ENCODE assay signal across 15 cellular contexts in genomic region chr20:25239387-25240370, GRCh38. TPM values are rescaled to one million over a fixed set of nuclear protein-coding genes. Genes with fewer than 3 reads are reported as not detected.
DNase-seq lines count a peak whose midpoint lies in the region; ATAC-seq and TF ChIP-seq lines count a peak whose summit lies in the region.
"Had no signal": no experiment of that assay in that cellular context is flagged by ENCODE, and none has a peak within 500 bp of the region (broad histone marks: within the 10 kb centered on the region; RNA-seq: fewer than 3 reads in every experiment).

No MANE protein-coding gene starts in this region.

- H3K4ac ChIP-seq in IMR-90 (ENCODE audit: low read depth, low read length) = peak overlapping the region; percentile 98

- no peak for TF ChIP-seq RAD21 in IMR-90 (IDR thresholded peaks at IDR 0.05; ENCODE audit: low read length)

- no peak for ATAC-seq in stimulated activated naive CD8-positive, alpha-beta T cell treated with anti-CD3 and anti-CD28 coated beads, Interleukin-15, amount 100 ng/mL, for 72 hours
- ATAC-seq in stimulated activated naive CD8-positive, alpha-beta T cell treated with anti-CD3 and anti-CD28 coated beads, Interleukin-15, Interleukin-2, amounts not matched to agents 100 U/mL and 50 U/mL, for 24 hours = no peak
- ATAC-seq in IMR-90 (ENCODE audit: low read depth) = no peak
- ATAC-seq: left lobe of liver had no signal

- H2BK20ac ChIP-seq in IMR-90 (ENCODE audit: low read depth, low read length) = peak overlapping the region; percentile 98

- H3K4me2 ChIP-seq in IMR-90 (ENCODE audit: low read depth, low read length) = no peak overlapping the region

- H3K27ac Mint-ChIP-seq in stimulated activated naive CD8-positive, alpha-beta T cell treated with anti-CD3 and anti-CD28 coated beads, Interleukin-15, amount 100 ng/mL, for 72 hours = peak overlapping the region; percentile 99 to 100
- H3K27ac Mint-ChIP-seq in dendritic cell treated with granulocyte-macrophage colony-stimulating factor and Interleukin-4, amounts not matched to agents 40 ng/mL and 50 ng/mL, for 4 days = peak overlapping the region; percentile 85

- in situ Hi-C loops in IMR-90 (cut with MboI; ENCODE audit: low sequenced_read_pairs) = no loop called here

- H2AK9ac ChIP-seq in IMR-90 (replicated peaks; ENCODE audit: low read depth, low read length, poor library complexity) = peak overlapping the region; percentile 90

- H3K27me3 Mint-ChIP-seq in stimulated activated naive CD8-positive, alpha-beta T cell treated with anti-CD3 and anti-CD28 coated beads, Interleukin-15, amount 100 ng/mL, for 72 hours = peaks cover 40% of the 10 kb centered on the region
- H3K27me3 Mint-ChIP-seq in dendritic cell treated with granulocyte-macrophage colony-stimulating factor and Interleukin-4, amounts not matched to agents 40 ng/mL and 50 ng/mL, for 4 days = peaks cover 18% of the 10 kb centered on the region

- no peaks in the 10 kb centered on the region for H3K36me3 ChIP-seq in IMR-90 (ENCODE audit: control insufficient read depth, insufficient read depth, low read length)
- H3K36me3 ChIP-seq: neutrophil, spleen had no signal

- H3K4me1 ChIP-seq in IMR-90 (ENCODE audit: control insufficient read depth, insufficient read depth, low read length) = peaks cover 16% of the 10 kb centered on the region
- H3K4me1 ChIP-seq: spleen had no signal

- no TSS peak for BruUV-seq in IMR-90 (replicated peaks; lab: Mats Ljungman, UMichigan)

- intact Hi-C loops in IMR-90 (cut with micrococcal nuclease) = no loop called here
- intact Hi-C loops in dendritic cell treated with granulocyte-macrophage colony-stimulating factor and Interleukin-4, amounts not matched to agents 40 ng/mL and 50 ng/mL, for 4 days (cut with micrococcal nuclease) = no loop called here

- TF ChIP-seq CTCF in IMR-90 (conservative IDR thresholded peaks at IDR 0.05; ENCODE audit: low read depth, low read length) (no peak), coronary artery (IDR thresholded peaks at IDR 0.05) (no peak)

- peaks cover 40% of the 10 kb centered on the region for H3K9me1 ChIP-seq in IMR-90 (ENCODE audit: insufficient read depth, low read length)

- no peaks in the 10 kb centered on the region for H3K9me3 Mint-ChIP-seq in stimulated activated naive CD8-positive, alpha-beta T cell treated with anti-CD3 and anti-CD28 coated beads, Interleukin-15, amount 100 ng/mL, for 72 hours
- H3K9me3 Mint-ChIP-seq in dendritic cell treated with granulocyte-macrophage colony-stimulating factor and Interleukin-4, amounts not matched to agents 40 ng/mL and 50 ng/mL, for 4 days = peaks cover 8% of the 10 kb centered on the region

- H3K27me3 ChIP-seq in IMR-90 (ENCODE audit: control insufficient read depth, insufficient read depth, low read length) = no peaks in the 10 kb centered on the region

- no peak for DNase-seq in stimulated activated naive CD8-positive, alpha-beta T cell treated with anti-CD3 and anti-CD28 coated beads, Interleukin-15, amount 100 ng/mL, for 72 hours
- no peak for DNase-seq in stimulated activated naive CD8-positive, alpha-beta T cell treated with anti-CD3 and anti-CD28 coated beads, Interleukin-15, Interleukin-2, amounts not matched to agents 100 U/mL and 50 U/mL, for 24 hours
- no peak for DNase-seq in IMR-90
- no peak for DNase-seq in COR-L47 (lab: John Stamatoyannopoulos, UW)
- no peak for DNase-seq in C1 segment of cervical spinal cord (lab: John Stamatoyannopoulos, UW)
- DNase-seq in coronary artery (ENCODE audit: low spot score) = no peak
- no peak for DNase-seq in DMS114 treated with DMSO at 0.1 percent for 48 hours (lab: John Stamatoyannopoulos, UW; ENCODE audit: unreplicated experiment)
- DNase-seq: GOT3, NCI-H2171 treated with DMSO at 0.1 percent for 48 hours, spleen, T-helper 9 cell had no signal

- no peaks in the 10 kb centered on the region for H3K9me3 ChIP-seq in IMR-90 (ENCODE audit: control insufficient read depth, insufficient read depth, low read length)
- H3K9me3 ChIP-seq: neutrophil had no signal

- H3K9ac ChIP-seq in IMR-90 (ENCODE audit: low read depth, low read length) = no peak overlapping the region

- POLR2A ChIA-PET in IMR-90 (lab: Charles Lee; ENCODE audit: unreplicated experiment) = no interaction called here

- peaks cover 33% of the 10 kb centered on the region for H3K4me1 Mint-ChIP-seq in stimulated activated naive CD8-positive, alpha-beta T cell treated with anti-CD3 and anti-CD28 coated beads, Interleukin-15, amount 100 ng/mL, for 72 hours
- peaks cover 43% of the 10 kb centered on the region for H3K4me1 Mint-ChIP-seq in dendritic cell treated with granulocyte-macrophage colony-stimulating factor and Interleukin-4, amounts not matched to agents 40 ng/mL and 50 ng/mL, for 4 days (ENCODE audit: low read depth)

- peak overlapping the region; percentile 100 for H4K91ac ChIP-seq in IMR-90 (ENCODE audit: insufficient read depth, low read depth, low read length)

- peak overlapping the region; percentile 99 for H2BK120ac ChIP-seq in IMR-90 (ENCODE audit: low read depth, low read length)

- H3K4me3 ChIP-seq in IMR-90 (ENCODE audit: insufficient read depth, low read depth, low read length) (no peak overlapping the region), coronary artery (no peak overlapping the region)
- H3K4me3 ChIP-seq: spleen had no signal

- peak overlapping the region; percentile 98 for H2BK15ac ChIP-seq in IMR-90 (ENCODE audit: low read depth, low read length)

- 100% methylated on average over 2 of the region's 19 CpGs; no CpG with 5 or more reads in 1 of the 2 experiments for WGBS in IMR-90 (ENCODE audit: extremely low coverage in 2 of 2, insufficient read length in 1 of 2), 2 experiments

- H2BK5ac ChIP-seq in IMR-90 (ENCODE audit: low read depth, low read length, poor library complexity, severe bottlenecking) = peak overlapping the region; percentile 94

- H3K23ac ChIP-seq in IMR-90 (ENCODE audit: low read depth, low read length) = peak overlapping the region; percentile 94

- no peak overlapping the region for H4K5ac ChIP-seq in IMR-90 (ENCODE audit: low read depth, low read length)

- H3K27ac ChIP-seq in IMR-90 (ENCODE audit: insufficient read depth, low read length) (peak overlapping the region; percentile 19; the same call in 1 of the 2 replicates), coronary artery (peak overlapping the region in 1 of 2 donors; percentile 92)
- H3K27ac ChIP-seq: neutrophil, spleen had no signal

- peak overlapping the region; percentile 99 for H2AK5ac ChIP-seq in IMR-90 (ENCODE audit: low read depth, low read length)

- CTCF ChIA-PET in IMR-90 (lab: Yijun Ruan, JAX) = no interaction called here

- peaks cover 0 to 19% of the 10 kb centered on the region in 2 experiments; a peak in 2 of 4 replicates for H3K79me1 ChIP-seq in IMR-90 (ENCODE audit: low read depth in 1 of 2, low read length in 2 of 2)

- H2AFZ ChIP-seq in IMR-90 (replicated peaks; ENCODE audit: low read length, poor library complexity) = peak overlapping the region; percentile 63

- no peak for TF ChIP-seq POLR2A in IMR-90 (IDR thresholded peaks at IDR 0.05; ENCODE audit: low read depth, low read length)

- no peaks in the 10 kb centered on the region for H4K20me1 ChIP-seq in IMR-90 (ENCODE audit: insufficient read depth, low read length)

- dilution Hi-C loops in IMR-90 (cut with HindIII; ENCODE audit: low sequenced_read_pairs, unreplicated experiment) = no loop called here

- no peaks in the 10 kb centered on the region for H3K36me3 Mint-ChIP-seq in dendritic cell treated with granulocyte-macrophage colony-stimulating factor and Interleukin-4, amounts not matched to agents 40 ng/mL and 50 ng/mL, for 4 days (ENCODE audit: low read depth)

- peak overlapping the region; percentile 94 for H3K14ac ChIP-seq in IMR-90 (replicated peaks; ENCODE audit: low read depth, low read length)

- H3K56ac ChIP-seq in IMR-90 (ENCODE audit: extremely low read depth, insufficient read depth, low read length) = peak overlapping the region; percentile 52; the same call in 1 of the 2 replicates

- H3K4me3 Mint-ChIP-seq in stimulated activated naive CD8-positive, alpha-beta T cell treated with anti-CD3 and anti-CD28 coated beads, Interleukin-15, amount 100 ng/mL, for 72 hours = peak overlapping the region in 1 of 2 donors; percentile 81
- no peak overlapping the region for H3K4me3 Mint-ChIP-seq in dendritic cell treated with granulocyte-macrophage colony-stimulating factor and Interleukin-4, amounts not matched to agents 40 ng/mL and 50 ng/mL, for 4 days
- H3K4me3 Mint-ChIP-seq: CD14-positive monocyte had no signal

- peak overlapping the region; percentile 3 for H3K18ac ChIP-seq in IMR-90 (ENCODE audit: low read depth, low read length)

- H4K8ac ChIP-seq in IMR-90 (ENCODE audit: low read depth in 2 of 2, low read length in 2 of 2) = peak overlapping the region in 1 of 2 experiments; percentile 87; a peak in 3 of 4 replicates

TF ChIP-seq in IMR-90, 13 proteins besides CTCF, POLR2A, EP300 and RAD21 (continues in another document):
- TF ChIP-seq MXI1 (IDR thresholded peaks at IDR 0.05; ENCODE audit: borderline replicate concordance, low read depth, low read length) = no peak
- TF ChIP-seq CEBPB (IDR thresholded peaks at IDR 0.05; ENCODE audit: low read depth, low read length) = no peak
- no peak for TF ChIP-seq ELK1 (IDR thresholded peaks at IDR 0.05; ENCODE audit: borderline replicate concordance, low read depth, low read length)
- TF ChIP-seq BHLHE40 (IDR thresholded peaks at IDR 0.05; ENCODE audit: low read depth, low read length) = no peak
- TF ChIP-seq RFX5 (IDR thresholded peaks at IDR 0.05; ENCODE audit: low read depth, low read length) = no peak
- TF ChIP-seq MAFK (IDR thresholded peaks at IDR 0.05; ENCODE audit: low read depth, low read length) = no peak
- no peak for TF ChIP-seq RCOR1 (IDR thresholded peaks at IDR 0.05; ENCODE audit: insufficient replicate concordance, low read length)
- TF ChIP-seq FOS (IDR thresholded peaks at IDR 0.05; ENCODE audit: low read depth, low read length) = no peak

RNA-seq across cellular contexts. Expression of gene PYGB, which starts 8.2 kb away (rescaled TPM):
- 72.4 and 81.4 TPM in 2 replicates for total RNA-seq in IMR-90 (2012; rRNA removed)
- 83.1 TPM in 2 replicates for polyA plus RNA-seq in IMR-90 (2012; rRNA removed)
- 62.2 and 67.4 TPM in 2 replicates for polyA plus RNA-seq in IMR-90 (2012; cell fraction: cytosol; rRNA removed)
- 106 and 206 TPM in 2 replicates for polyA plus RNA-seq in IMR-90 (2012; cell fraction: nucleus; rRNA removed; ENCODE audit: low replicate concordance)

RNA-seq across cellular contexts. Expression of gene ENTPD6, which starts 44.2 kb away (rescaled TPM):
- total RNA-seq in IMR-90 (2012; rRNA removed) = 53.6 and 61.1 TPM in 2 replicates
- 98.4 and 98.6 TPM in 2 replicates for polyA plus RNA-seq in IMR-90 (2012; rRNA removed)
- 79.7 and 106 TPM in 2 replicates for polyA plus RNA-seq in IMR-90 (2012; cell fraction: cytosol; rRNA removed)
- polyA plus RNA-seq in IMR-90 (2012; cell fraction: nucleus; rRNA removed; ENCODE audit: low replicate concordance) = 204 and 302 TPM in 2 replicates
